In the genomic region with DNA sequence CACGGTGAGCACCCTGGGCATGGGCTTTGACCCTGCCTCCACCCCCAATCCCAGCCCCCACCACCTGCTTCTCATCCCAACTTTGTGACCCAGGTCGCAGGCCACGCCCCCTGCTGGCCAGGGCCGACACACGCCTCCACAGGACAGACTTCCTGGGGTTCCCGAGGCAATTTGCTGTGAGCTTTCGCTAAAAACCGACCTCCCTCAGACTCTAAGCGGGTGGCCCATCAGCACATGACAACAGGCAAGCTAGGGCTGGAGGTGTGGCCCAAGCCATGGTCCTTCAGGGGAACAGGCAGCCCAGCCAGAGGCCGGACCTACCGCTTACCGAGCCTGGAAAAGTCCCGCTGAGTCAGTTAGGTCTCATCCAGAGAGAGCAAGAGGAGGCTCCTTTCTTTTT, we compare ENCODE assay signal across 10 cellular contexts. TPM values are rescaled to one million over a fixed set of nuclear protein-coding genes. Genes with fewer than 3 reads are reported as not detected.
DNase-seq lines count a peak whose midpoint lies in the region; ATAC-seq and TF ChIP-seq lines count a peak whose summit lies in the region.
"Had no signal": no experiment of that assay in that cellular context is flagged by ENCODE, and none has a peak within 500 bp of the region (broad histone marks: within the 10 kb centered on the region; RNA-seq: fewer than 3 reads in every experiment).

No MANE protein-coding gene starts in this region.

- no peaks in the 10 kb centered on the region for H3K36me3 Mint-ChIP-seq in activated naive CD8-positive, alpha-beta T cell treated with anti-CD3 and anti-CD28 coated beads, Interleukin-2, amount 50 U/mL, for 24 hours (ENCODE audit: low read depth)
- no peaks in the 10 kb centered on the region for H3K36me3 Mint-ChIP-seq in nephron (ENCODE audit: low read depth)
- H3K36me3 Mint-ChIP-seq in activated T-helper 2 cell treated with anti-CD3 and anti-CD28 coated beads, Interferon-gamma antibody, Interleukin-2, Interleukin-4, amounts not matched to agents 10 μg/mL and 5 μg/mL and 100 μg/mL, durations not matched to agents 14 hours and 24 hours and 36 hours (ENCODE audit: low read depth), result no peaks in the 10 kb centered on the region
- H3K36me3 Mint-ChIP-seq: CD8-positive, alpha-beta memory T cell had no signal

- no peaks in the 10 kb centered on the region for H3K36me3 ChIP-seq in NT2/D1 (ENCODE audit: insufficient read depth, insufficient read length, low read length)
- no peaks in the 10 kb centered on the region for H3K36me3 ChIP-seq in esophagus muscularis mucosa

- peaks cover 7% of the 10 kb centered on the region for H3K27me3 Mint-ChIP-seq in activated naive CD8-positive, alpha-beta T cell treated with anti-CD3 and anti-CD28 coated beads, Interleukin-2, amount 50 U/mL, for 24 hours
- H3K27me3 Mint-ChIP-seq in nephron (ENCODE audit: low read depth), result peaks cover 64% of the 10 kb centered on the region
- no peaks in the 10 kb centered on the region for H3K27me3 Mint-ChIP-seq in activated T-helper 2 cell treated with anti-CD3 and anti-CD28 coated beads, Interferon-gamma antibody, Interleukin-2, Interleukin-4, amounts not matched to agents 10 μg/mL and 5 μg/mL and 100 μg/mL, durations not matched to agents 14 hours and 24 hours and 36 hours (ENCODE audit: low read depth)

- peak; percentile 28 for DNase-seq in SIG-M5 treated with dmso at 0.1 percent for 504 hours (lab: John Stamatoyannopoulos, UW; ENCODE audit: unreplicated experiment)
- no peak for DNase-seq in SIG-M5 (lab: John Stamatoyannopoulos, UW)
- DNase-seq in NT2/D1 (ENCODE audit: low read depth, low spot score), result peak; percentile 82
- DNase-seq in activated naive CD8-positive, alpha-beta T cell treated with anti-CD3 and anti-CD28 coated beads, Interleukin-2, amount 50 U/mL, for 24 hours, result peak; percentile 49
- DNase-seq in activated T-helper 2 cell treated with anti-CD3 and anti-CD28 coated beads, Interferon-gamma antibody, Interleukin-2, Interleukin-4, amounts not matched to agents 10 μg/mL and 5 μg/mL and 100 μg/mL, durations not matched to agents 14 hours and 24 hours and 36 hours (ENCODE audit: low spot score), result no peak
- no peak for DNase-seq in esophagus muscularis mucosa (ENCODE audit: extremely low spot score)

- H3K9me3 ChIP-seq in NT2/D1 (ENCODE audit: insufficient read depth, low read length) (no peaks in the 10 kb centered on the region), esophagus muscularis mucosa (no peaks in the 10 kb centered on the region)

- no peak for TF ChIP-seq POLR2A in esophagus muscularis mucosa (IDR thresholded peaks at IDR 0.05; ENCODE audit: low read depth)

- H3K27ac ChIP-seq in esophagus muscularis mucosa (replicated peaks in 1 of 4), result no peak overlapping the region
- H3K27ac ChIP-seq: skin epidermis had no signal

- no peak overlapping the region for H3K4me3 Mint-ChIP-seq in activated naive CD8-positive, alpha-beta T cell treated with anti-CD3 and anti-CD28 coated beads, Interleukin-2, amount 50 U/mL, for 24 hours
- no peak overlapping the region for H3K4me3 Mint-ChIP-seq in nephron
- H3K4me3 Mint-ChIP-seq in activated T-helper 2 cell treated with anti-CD3 and anti-CD28 coated beads, Interferon-gamma antibody, Interleukin-2, Interleukin-4, amounts not matched to agents 10 μg/mL and 5 μg/mL and 100 μg/mL, durations not matched to agents 14 hours and 24 hours and 36 hours (ENCODE audit: low read depth), result no peak overlapping the region
- H3K4me3 Mint-ChIP-seq: CD8-positive, alpha-beta memory T cell had no signal

- H3K4me1 ChIP-seq in NT2/D1 (ENCODE audit: insufficient read depth, insufficient read length), result peaks cover 22% of the 10 kb centered on the region
- no peaks in the 10 kb centered on the region for H3K4me1 ChIP-seq in esophagus muscularis mucosa

- no peak overlapping the region for H3K4me3 ChIP-seq in NT2/D1 (ENCODE audit: insufficient read length, low read depth)
- no peak overlapping the region for H3K4me3 ChIP-seq in esophagus muscularis mucosa
- H3K4me3 ChIP-seq: skin epidermis had no signal

- intact Hi-C loops in activated T-helper 2 cell treated with anti-CD3 and anti-CD28 coated beads, Interferon-gamma antibody, Interleukin-2, Interleukin-4, amounts not matched to agents 10 μg/mL and 5 μg/mL and 100 μg/mL, durations not matched to agents 14 hours and 24 hours and 36 hours (cut with micrococcal nuclease), result no loop called here
- intact Hi-C loops in esophagus muscularis mucosa (cut with DNase I), result no loop called here

- no peak for TF ChIP-seq EP300 in esophagus muscularis mucosa (IDR thresholded peaks at IDR 0.05)

- H3K27me3 ChIP-seq in NT2/D1 (ENCODE audit: insufficient read depth, insufficient read length), result peaks cover 13% of the 10 kb centered on the region
- peaks cover 0 to 88% (median 0%) of the 10 kb centered on the region in 4 donors for H3K27me3 ChIP-seq in esophagus muscularis mucosa

- peaks cover 2% of the 10 kb centered on the region for H3K4me1 Mint-ChIP-seq in activated naive CD8-positive, alpha-beta T cell treated with anti-CD3 and anti-CD28 coated beads, Interleukin-2, amount 50 U/mL, for 24 hours
- no peaks in the 10 kb centered on the region for H3K4me1 Mint-ChIP-seq in nephron
- no peaks in the 10 kb centered on the region for H3K4me1 Mint-ChIP-seq in activated T-helper 2 cell treated with anti-CD3 and anti-CD28 coated beads, Interferon-gamma antibody, Interleukin-2, Interleukin-4, amounts not matched to agents 10 μg/mL and 5 μg/mL and 100 μg/mL, durations not matched to agents 14 hours and 24 hours and 36 hours (ENCODE audit: low read depth)
- H3K4me1 Mint-ChIP-seq: CD8-positive, alpha-beta memory T cell had no signal

- WGBS in esophagus muscularis mucosa, result 2% methylated on average over 12 of the region's 13 CpGs

- TF ChIP-seq CTCF in nephron (IDR thresholded peaks at IDR 0.05; ENCODE audit: unreplicated experiment in 3 of 3) (peak; percentile 11 to 43 (median 12)), esophagus muscularis mucosa (IDR thresholded peaks at IDR 0.05) (peak in 1 of 3 experiments; percentile 21)

- H3K9me3 Mint-ChIP-seq in activated naive CD8-positive, alpha-beta T cell treated with anti-CD3 and anti-CD28 coated beads, Interleukin-2, amount 50 U/mL, for 24 hours, result no peaks in the 10 kb centered on the region
- no peaks in the 10 kb centered on the region for H3K9me3 Mint-ChIP-seq in nephron
- no peaks in the 10 kb centered on the region for H3K9me3 Mint-ChIP-seq in activated T-helper 2 cell treated with anti-CD3 and anti-CD28 coated beads, Interferon-gamma antibody, Interleukin-2, Interleukin-4, amounts not matched to agents 10 μg/mL and 5 μg/mL and 100 μg/mL, durations not matched to agents 14 hours and 24 hours and 36 hours
- H3K9me3 Mint-ChIP-seq: CD8-positive, alpha-beta memory T cell had no signal

- H3K27ac Mint-ChIP-seq in activated naive CD8-positive, alpha-beta T cell treated with anti-CD3 and anti-CD28 coated beads, Interleukin-2, amount 50 U/mL, for 24 hours, result no peak overlapping the region
- H3K27ac Mint-ChIP-seq in nephron, result no peak overlapping the region
- no peak overlapping the region for H3K27ac Mint-ChIP-seq in activated T-helper 2 cell treated with anti-CD3 and anti-CD28 coated beads, Interferon-gamma antibody, Interleukin-2, Interleukin-4, amounts not matched to agents 10 μg/mL and 5 μg/mL and 100 μg/mL, durations not matched to agents 14 hours and 24 hours and 36 hours
- H3K27ac Mint-ChIP-seq: CD8-positive, alpha-beta memory T cell had no signal

- ATAC-seq in activated naive CD8-positive, alpha-beta T cell treated with anti-CD3 and anti-CD28 coated beads, Interleukin-2, amount 50 U/mL, for 24 hours, result peak; percentile 34
- no peak for ATAC-seq in GM21717 (IDR thresholded peaks at IDR 0.05; ENCODE audit: unreplicated experiment)

- H3K9ac ChIP-seq in NT2/D1 (ENCODE audit: insufficient read length, low read depth), result no peak overlapping the region

RNA-seq across cellular contexts. Expression of gene C1QL2, which starts 31.9 kb away (rescaled TPM):
- total RNA-seq in activated T-helper 2 cell treated with anti-CD3 and anti-CD28 coated beads, Interferon-gamma antibody, Interleukin-2, Interleukin-4, amounts not matched to agents 10 μg/mL and 5 μg/mL and 100 μg/mL, durations not matched to agents 14 hours and 24 hours and 36 hours, result not detected in 2 replicates
- total RNA-seq in esophagus muscularis mucosa, result not detected
- total RNA-seq: CD8-positive, alpha-beta memory T cell had no signal

Comparison
In these comparisons a context has a peak if more than half of its experiments do, and no peak if none do; other contexts are left out.
1. DNase-seq: peak in SIG-M5 treated with dmso at 0.1 percent for 504 hours (single experiment), NT2/D1 (single experiment) and activated naive CD8-positive, alpha-beta T cell treated with anti-CD3 and anti-CD28 coated beads, Interleukin-2, amount 50 U/mL, for 24 hours (single experiment); none in SIG-M5 (single experiment), activated T-helper 2 cell treated with anti-CD3 and anti-CD28 coated beads, Interferon-gamma antibody, Interleukin-2, Interleukin-4, amounts not matched to agents 10 μg/mL and 5 μg/mL and 100 μg/mL, durations not matched to agents 14 hours and 24 hours and 36 hours (single experiment) and esophagus muscularis mucosa (single experiment).